Comparison of ENCODE assay signal across 1 cellular context in genomic region chr16:67191995-67192681, GRCh38.
A peak's percentile ranks its signal among the peaks of the same experiment; 100 is the strongest.
TF ChIP-seq lines count a peak whose summit lies in the region.

A gene with protein sequence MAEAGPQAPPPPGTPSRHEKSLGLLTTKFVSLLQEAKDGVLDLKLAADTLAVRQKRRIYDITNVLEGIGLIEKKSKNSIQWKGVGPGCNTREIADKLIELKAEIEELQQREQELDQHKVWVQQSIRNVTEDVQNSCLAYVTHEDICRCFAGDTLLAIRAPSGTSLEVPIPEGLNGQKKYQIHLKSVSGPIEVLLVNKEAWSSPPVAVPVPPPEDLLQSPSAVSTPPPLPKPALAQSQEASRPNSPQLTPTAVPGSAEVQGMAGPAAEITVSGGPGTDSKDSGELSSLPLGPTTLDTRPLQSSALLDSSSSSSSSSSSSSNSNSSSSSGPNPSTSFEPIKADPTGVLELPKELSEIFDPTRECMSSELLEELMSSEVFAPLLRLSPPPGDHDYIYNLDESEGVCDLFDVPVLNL (plus strand): TSS chr16:67192155. CDS start chr16:67192228, 73 bp downstream.

TF ChIP-seq in HepG2, 621 proteins besides CTCF, POLR2A, EP300 and RAD21 (continued from another document):
- TF ChIP-seq PCBP1 (IDR thresholded peaks at IDR 0.05; ENCODE audit: borderline replicate concordance, low read depth, low read length) (no peak), GPN1 (CRISPR knock-in tag; IDR thresholded peaks at IDR 0.05; ENCODE audit: borderline replicate concordance) (no peak), MEF2D (CRISPR knock-in tag; IDR thresholded peaks at IDR 0.05) (peak; percentile 74; the same call in 1 of the 2 replicates), ATF7 (IDR thresholded peaks at IDR 0.05) (no peak), ATF7 (CRISPR knock-in tag; IDR thresholded peaks at IDR 0.05) (no peak), TEAD2 (CRISPR knock-in tag; IDR thresholded peaks at IDR 0.05) (no peak), ZFP1 (CRISPR knock-in tag; IDR thresholded peaks at IDR 0.05) (no peak), FOXO1 (CRISPR knock-in tag; IDR thresholded peaks at IDR 0.05) (peak; percentile 51; the same call in 1 of the 2 replicates), REPIN1 (CRISPR knock-in tag; IDR thresholded peaks at IDR 0.05; ENCODE audit: borderline replicate concordance, low read depth) (peak; percentile 88), RARG (CRISPR knock-in tag; IDR thresholded peaks at IDR 0.05; ENCODE audit: low read depth) (no peak), SAP130 (CRISPR knock-in tag; IDR thresholded peaks at IDR 0.05; ENCODE audit: low read depth) (peak; percentile 99), HMGXB4 (CRISPR knock-in tag; IDR thresholded peaks at IDR 0.05; ENCODE audit: borderline replicate concordance in 1 of 2, low read depth in 1 of 2) (peak in 1 of 2 experiments; percentile 66; a peak in 1 of 4 replicates), ZNF260 (CRISPR knock-in tag; IDR thresholded peaks at IDR 0.05; ENCODE audit: borderline replicate concordance, low read depth) (no peak), ZNF740 (CRISPR knock-in tag; IDR thresholded peaks at IDR 0.05) (no peak), NR2C2 (CRISPR knock-in tag; IDR thresholded peaks at IDR 0.05; ENCODE audit: borderline replicate concordance) (peak; percentile 94), TEF (CRISPR knock-in tag; IDR thresholded peaks at IDR 0.05) (0 out of 2 replicates have a peak, but pooled peaks have one; percentile 38), BCL6 (CRISPR knock-in tag; IDR thresholded peaks at IDR 0.05) (peak; percentile 28; the same call in 1 of the 2 replicates), ZNF687 (CRISPR knock-in tag; IDR thresholded peaks at IDR 0.05) (peak; percentile 84), ZNF557 (CRISPR knock-in tag; IDR thresholded peaks at IDR 0.05) (no peak), TBX2 (CRISPR knock-in tag; IDR thresholded peaks at IDR 0.05; ENCODE audit: borderline replicate concordance) (peak; percentile 67), CAMTA2 (CRISPR knock-in tag; IDR thresholded peaks at IDR 0.05; ENCODE audit: borderline replicate concordance) (no peak), ZNF329 (CRISPR knock-in tag; IDR thresholded peaks at IDR 0.05; ENCODE audit: low read depth) (peak; percentile 60; the same call in 1 of the 2 replicates), ERF (CRISPR knock-in tag; IDR thresholded peaks at IDR 0.05) (peak; percentile 92), PHF5A (CRISPR knock-in tag; IDR thresholded peaks at IDR 0.05; ENCODE audit: low read depth, unreplicated experiment) (peak; percentile 43), ZNF501 (CRISPR knock-in tag; IDR thresholded peaks at IDR 0.05) (peak; percentile 59; the same call in 1 of the 2 replicates), MAZ (IDR thresholded peaks at IDR 0.05; ENCODE audit: borderline replicate concordance, low read depth, low read length) (peak; percentile 52; the same call in 1 of the 2 replicates), MAZ (CRISPR knock-in tag; IDR thresholded peaks at IDR 0.05; ENCODE audit: low read depth) (peak; percentile 73; the same call in 1 of the 2 replicates), ZBTB21 (CRISPR knock-in tag; IDR thresholded peaks at IDR 0.05) (no peak), ZFP90 (CRISPR knock-in tag; IDR thresholded peaks at IDR 0.05; ENCODE audit: borderline replicate concordance) (peak; percentile 92; the same call in 1 of the 2 replicates), POLR2AphosphoS2 (IDR thresholded peaks at IDR 0.05; ENCODE audit: low read depth, low read length) (no peak), TARDBP (CRISPR knock-in tag; IDR thresholded peaks at IDR 0.05) (peak; percentile 63; the same call in 1 of the 2 replicates), PITX1 (CRISPR knock-in tag; IDR thresholded peaks at IDR 0.05) (no peak; the same call in none of the 2 replicates), ETV5 (CRISPR knock-in tag; IDR thresholded peaks at IDR 0.05; ENCODE audit: borderline replicate concordance) (peak; percentile 92), CCDC6 (CRISPR knock-in tag; IDR thresholded peaks at IDR 0.05) (peak; percentile 89)
- TF ChIP-seq, protein P1, sequence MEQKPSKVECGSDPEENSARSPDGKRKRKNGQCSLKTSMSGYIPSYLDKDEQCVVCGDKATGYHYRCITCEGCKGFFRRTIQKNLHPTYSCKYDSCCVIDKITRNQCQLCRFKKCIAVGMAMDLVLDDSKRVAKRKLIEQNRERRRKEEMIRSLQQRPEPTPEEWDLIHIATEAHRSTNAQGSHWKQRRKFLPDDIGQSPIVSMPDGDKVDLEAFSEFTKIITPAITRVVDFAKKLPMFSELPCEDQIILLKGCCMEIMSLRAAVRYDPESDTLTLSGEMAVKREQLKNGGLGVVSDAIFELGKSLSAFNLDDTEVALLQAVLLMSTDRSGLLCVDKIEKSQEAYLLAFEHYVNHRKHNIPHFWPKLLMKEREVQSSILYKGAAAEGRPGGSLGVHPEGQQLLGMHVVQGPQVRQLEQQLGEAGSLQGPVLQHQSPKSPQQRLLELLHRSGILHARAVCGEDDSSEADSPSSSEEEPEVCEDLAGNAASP (CRISPR knock-in tag; IDR thresholded peaks at IDR 0.05; ENCODE audit: borderline replicate concordance), result peak; percentile 51; the same call in 1 of the 2 replicates
- TF ChIP-seq, protein P2, sequence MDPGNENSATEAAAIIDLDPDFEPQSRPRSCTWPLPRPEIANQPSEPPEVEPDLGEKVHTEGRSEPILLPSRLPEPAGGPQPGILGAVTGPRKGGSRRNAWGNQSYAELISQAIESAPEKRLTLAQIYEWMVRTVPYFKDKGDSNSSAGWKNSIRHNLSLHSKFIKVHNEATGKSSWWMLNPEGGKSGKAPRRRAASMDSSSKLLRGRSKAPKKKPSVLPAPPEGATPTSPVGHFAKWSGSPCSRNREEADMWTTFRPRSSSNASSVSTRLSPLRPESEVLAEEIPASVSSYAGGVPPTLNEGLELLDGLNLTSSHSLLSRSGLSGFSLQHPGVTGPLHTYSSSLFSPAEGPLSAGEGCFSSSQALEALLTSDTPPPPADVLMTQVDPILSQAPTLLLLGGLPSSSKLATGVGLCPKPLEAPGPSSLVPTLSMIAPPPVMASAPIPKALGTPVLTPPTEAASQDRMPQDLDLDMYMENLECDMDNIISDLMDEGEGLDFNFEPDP (CRISPR knock-in tag; conservative IDR thresholded peaks at IDR 0.05), result no peak
- TF ChIP-seq, protein P3, sequence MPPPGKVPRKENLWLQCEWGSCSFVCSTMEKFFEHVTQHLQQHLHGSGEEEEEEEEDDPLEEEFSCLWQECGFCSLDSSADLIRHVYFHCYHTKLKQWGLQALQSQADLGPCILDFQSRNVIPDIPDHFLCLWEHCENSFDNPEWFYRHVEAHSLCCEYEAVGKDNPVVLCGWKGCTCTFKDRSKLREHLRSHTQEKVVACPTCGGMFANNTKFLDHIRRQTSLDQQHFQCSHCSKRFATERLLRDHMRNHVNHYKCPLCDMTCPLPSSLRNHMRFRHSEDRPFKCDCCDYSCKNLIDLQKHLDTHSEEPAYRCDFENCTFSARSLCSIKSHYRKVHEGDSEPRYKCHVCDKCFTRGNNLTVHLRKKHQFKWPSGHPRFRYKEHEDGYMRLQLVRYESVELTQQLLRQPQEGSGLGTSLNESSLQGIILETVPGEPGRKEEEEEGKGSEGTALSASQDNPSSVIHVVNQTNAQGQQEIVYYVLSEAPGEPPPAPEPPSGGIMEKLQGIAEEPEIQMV (CRISPR knock-in tag; IDR thresholded peaks at IDR 0.05; ENCODE audit: low read depth), result peak; percentile 55; the same call in 1 of the 2 replicates
- TF ChIP-seq, protein P4, sequence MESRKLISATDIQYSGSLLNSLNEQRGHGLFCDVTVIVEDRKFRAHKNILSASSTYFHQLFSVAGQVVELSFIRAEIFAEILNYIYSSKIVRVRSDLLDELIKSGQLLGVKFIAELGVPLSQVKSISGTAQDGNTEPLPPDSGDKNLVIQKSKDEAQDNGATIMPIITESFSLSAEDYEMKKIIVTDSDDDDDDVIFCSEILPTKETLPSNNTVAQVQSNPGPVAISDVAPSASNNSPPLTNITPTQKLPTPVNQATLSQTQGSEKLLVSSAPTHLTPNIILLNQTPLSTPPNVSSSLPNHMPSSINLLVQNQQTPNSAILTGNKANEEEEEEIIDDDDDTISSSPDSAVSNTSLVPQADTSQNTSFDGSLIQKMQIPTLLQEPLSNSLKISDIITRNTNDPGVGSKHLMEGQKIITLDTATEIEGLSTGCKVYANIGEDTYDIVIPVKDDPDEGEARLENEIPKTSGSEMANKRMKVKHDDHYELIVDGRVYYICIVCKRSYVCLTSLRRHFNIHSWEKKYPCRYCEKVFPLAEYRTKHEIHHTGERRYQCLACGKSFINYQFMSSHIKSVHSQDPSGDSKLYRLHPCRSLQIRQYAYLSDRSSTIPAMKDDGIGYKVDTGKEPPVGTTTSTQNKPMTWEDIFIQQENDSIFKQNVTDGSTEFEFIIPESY (CRISPR knock-in tag; IDR thresholded peaks at IDR 0.05), result 0 out of 2 replicates have a peak, but pooled peaks have one; percentile 17
- TF ChIP-seq, protein P5, sequence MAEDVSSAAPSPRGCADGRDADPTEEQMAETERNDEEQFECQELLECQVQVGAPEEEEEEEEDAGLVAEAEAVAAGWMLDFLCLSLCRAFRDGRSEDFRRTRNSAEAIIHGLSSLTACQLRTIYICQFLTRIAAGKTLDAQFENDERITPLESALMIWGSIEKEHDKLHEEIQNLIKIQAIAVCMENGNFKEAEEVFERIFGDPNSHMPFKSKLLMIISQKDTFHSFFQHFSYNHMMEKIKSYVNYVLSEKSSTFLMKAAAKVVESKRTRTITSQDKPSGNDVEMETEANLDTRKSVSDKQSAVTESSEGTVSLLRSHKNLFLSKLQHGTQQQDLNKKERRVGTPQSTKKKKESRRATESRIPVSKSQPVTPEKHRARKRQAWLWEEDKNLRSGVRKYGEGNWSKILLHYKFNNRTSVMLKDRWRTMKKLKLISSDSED (CRISPR knock-in tag; IDR thresholded peaks at IDR 0.05), result peak; percentile 80
